ENCODE assay signal across 9 cellular contexts in genomic region chr1:33634806-33635205, GRCh38.
DNase-seq lines count a peak whose midpoint lies in the region; ATAC-seq and TF ChIP-seq lines count a peak whose summit lies in the region.
"Had no signal": no experiment of that assay in that cellular context is flagged by ENCODE, and none has a peak within 500 bp of the region (broad histone marks: within the 10 kb centered on the region; RNA-seq: fewer than 3 reads in every experiment).

No MANE protein-coding gene starts in this region.

- peak; percentile 46 for DNase-seq in stimulated activated CD4-positive, alpha-beta T cell treated with anti-CD3 and anti-CD28 coated beads, Interleukin-15, amount 100 ng/mL, for 24 hours
- no peak for DNase-seq in stimulated activated CD4-positive, alpha-beta T cell treated with anti-CD3 and anti-CD28 coated beads, Interleukin-12 subunit alpha, Interleukin-12 subunit beta, amount 100 ng/mL, for 4 hours
- DNase-seq in PC-9 (peak in 1 of 2 experiments; percentile 10), epithelial cell of proximal tubule (ENCODE audit: low read depth) (no peak), neural crest cell (ENCODE audit: low read depth, low spot score) (peak; percentile 50), NCI-H446 treated with DMSO at 0.1 percent for 48 hours (lab: John Stamatoyannopoulos, UW) (no peak)
- DNase-seq: activated naive CD8-positive, alpha-beta T cell treated with anti-CD3 and anti-CD28 coated beads, Interleukin-2, amount 10 ng/mL, durations not matched to agents 7 days and 5 days had no signal

- no peaks in the 10 kb centered on the region for H3K4me1 Mint-ChIP-seq in neural crest cell
- H3K4me1 Mint-ChIP-seq: activated naive CD8-positive, alpha-beta T cell treated with anti-CD3 and anti-CD28 coated beads, Interleukin-2, amount 10 ng/mL, durations not matched to agents 7 days and 5 days had no signal

- no peaks in the 10 kb centered on the region for H4K20me1 ChIP-seq in PC-9 (ENCODE audit: insufficient read depth)

- no peak overlapping the region for H3K4me3 Mint-ChIP-seq in neural crest cell
- H3K4me3 Mint-ChIP-seq: activated naive CD8-positive, alpha-beta T cell treated with anti-CD3 and anti-CD28 coated beads, Interleukin-2, amount 10 ng/mL, durations not matched to agents 7 days and 5 days had no signal

- H3K27me3 Mint-ChIP-seq in neural crest cell (ENCODE audit: low read depth) = peaks cover 49% of the 10 kb centered on the region

- H3F3A ChIP-seq in PC-9 (ENCODE audit: insufficient read depth, low read depth) = no peaks in the 10 kb centered on the region

- no peak overlapping the region for H2AFZ ChIP-seq in PC-9

- POLR2A ChIA-PET in PC-9 (lab: Charles Lee; ENCODE audit: unreplicated experiment) = no interaction called here

- TF ChIP-seq CTCF in PC-9 (conservative IDR thresholded peaks at IDR 0.05) = peak; percentile 70
- TF ChIP-seq CTCF in epithelial cell of proximal tubule (conservative IDR thresholded peaks at IDR 0.05; ENCODE audit: low read depth, low read length) = peak; percentile 72
- TF ChIP-seq CTCF in neural crest cell (conservative IDR thresholded peaks at IDR 0.05) = peak; percentile 65

- no peaks in the 10 kb centered on the region for H3K9me2 ChIP-seq in PC-9 (ENCODE audit: insufficient read depth)

- no peaks in the 10 kb centered on the region for H3K36me3 Mint-ChIP-seq in neural crest cell (ENCODE audit: low read depth)
- H3K36me3 Mint-ChIP-seq: activated naive CD8-positive, alpha-beta T cell treated with anti-CD3 and anti-CD28 coated beads, Interleukin-2, amount 10 ng/mL, durations not matched to agents 7 days and 5 days had no signal

- H3K27ac Mint-ChIP-seq in neural crest cell (ENCODE audit: unreplicated experiment) = no peak overlapping the region
- H3K27ac Mint-ChIP-seq: activated naive CD8-positive, alpha-beta T cell treated with anti-CD3 and anti-CD28 coated beads, Interleukin-2, amount 10 ng/mL, durations not matched to agents 7 days and 5 days had no signal

- CTCF ChIA-PET in PC-9 (lab: Charles Lee) = no interaction called here

- H3K27ac ChIP-seq in PC-9 = no peak overlapping the region

- ATAC-seq in GM18907 (IDR thresholded peaks at IDR 0.05; ENCODE audit: unreplicated experiment) (no peak), GM18867 (IDR thresholded peaks at IDR 0.05; ENCODE audit: unreplicated experiment) (no peak)

- H3K4me3 ChIP-seq in PC-9 (no peak overlapping the region), epithelial cell of proximal tubule (ENCODE audit: low read depth, low read length) (no peak overlapping the region)

- no peak overlapping the region for H3K4me2 ChIP-seq in PC-9

- H3K4me1 ChIP-seq in PC-9 (replicated peaks; ENCODE audit: insufficient read depth) = no peaks in the 10 kb centered on the region

- BruUV-seq in PC-9 (replicated peaks; lab: Mats Ljungman, UMichigan) = no TSS peak

- H3K27me3 ChIP-seq in PC-9 (ENCODE audit: insufficient read depth, low read depth) = peaks cover 66% of the 10 kb centered on the region

- no peaks in the 10 kb centered on the region for H3K36me3 ChIP-seq in PC-9 (ENCODE audit: low read depth)

- H3K79me2 ChIP-seq in PC-9 (ENCODE audit: low read depth) = no peaks in the 10 kb centered on the region

- no peaks in the 10 kb centered on the region for H3K9me3 ChIP-seq in PC-9 (ENCODE audit: insufficient read depth, low read depth)

- H3K9me3 Mint-ChIP-seq in neural crest cell = no peaks in the 10 kb centered on the region
- H3K9me3 Mint-ChIP-seq: activated naive CD8-positive, alpha-beta T cell treated with anti-CD3 and anti-CD28 coated beads, Interleukin-2, amount 10 ng/mL, durations not matched to agents 7 days and 5 days had no signal

- intact Hi-C loops in PC-9 (cut with micrococcal nuclease; ENCODE audit: unreplicated experiment) = loop anchor here (5.0 kb wide), 1 partner anchor 962 kb away; no protein-coding TSS in a partner anchor

Comparison
In these comparisons a context has a peak if more than half of its experiments do, and no peak if none do; other contexts are left out.
1. DNase-seq: peak in stimulated activated CD4-positive, alpha-beta T cell treated with anti-CD3 and anti-CD28 coated beads, Interleukin-15, amount 100 ng/mL, for 24 hours (single experiment) and neural crest cell (single experiment); none in stimulated activated CD4-positive, alpha-beta T cell treated with anti-CD3 and anti-CD28 coated beads, Interleukin-12 subunit alpha, Interleukin-12 subunit beta, amount 100 ng/mL, for 4 hours (single experiment), epithelial cell of proximal tubule (single experiment) and NCI-H446 treated with DMSO at 0.1 percent for 48 hours (single experiment).
2. Peak in every context shown above with its lines, with median percentiles within 50 percentile points of each other: CTCF ChIP-seq.